In genomic region chrX:439719-440118, GRCh38 we compare ENCODE assay signal across 20 cellular contexts. TPM values are rescaled to one million over a fixed set of nuclear protein-coding genes. Genes with fewer than 3 reads are reported as not detected.
A peak's percentile ranks its signal among the peaks of the same experiment; 100 is the strongest.
DNase-seq lines count a peak whose midpoint lies in the region; ATAC-seq and TF ChIP-seq lines count a peak whose summit lies in the region.
"Had no signal": no experiment of that assay in that cellular context is flagged by ENCODE, and none has a peak within 500 bp of the region (broad histone marks: within the 10 kb centered on the region; RNA-seq: fewer than 3 reads in every experiment).

No MANE protein-coding gene starts in this region.

- H3K4me1 ChIP-seq in trophoblast cell (ENCODE audit: control insufficient read depth in 1 of 2, insufficient read depth in 2 of 2, low read length in 2 of 2) = no peaks in the 10 kb centered on the region
- H3K4me1 ChIP-seq in upper lobe of right lung = no peaks in the 10 kb centered on the region

- peaks cover 15% of the 10 kb centered on the region for H3K4me1 Mint-ChIP-seq in Calu3 (ENCODE audit: low read depth, unreplicated experiment)
- H3K4me1 Mint-ChIP-seq in endothelial cell (ENCODE audit: unreplicated experiment) = no peaks in the 10 kb centered on the region
- H3K4me1 Mint-ChIP-seq in stimulated activated effector memory CD8-positive, alpha-beta T cell treated with anti-CD3 and anti-CD28 coated beads, Interleukin-12 subunit alpha, Interleukin-12 subunit beta, amount 100 ng/mL, for 72 hours = peaks cover 22% of the 10 kb centered on the region
- H3K4me1 Mint-ChIP-seq: B cell, GM23338 had no signal

- H3K27ac Mint-ChIP-seq in Calu3 (ENCODE audit: unreplicated experiment) (peak overlapping the region; percentile 31), endothelial cell (ENCODE audit: unreplicated experiment) (peak overlapping the region; percentile 16)
- no peak overlapping the region for H3K27ac Mint-ChIP-seq in stimulated activated effector memory CD8-positive, alpha-beta T cell treated with anti-CD3 and anti-CD28 coated beads, Interleukin-12 subunit alpha, Interleukin-12 subunit beta, amount 100 ng/mL, for 72 hours
- H3K27ac Mint-ChIP-seq: B cell; CD8-positive, alpha-beta T cell; GM23338; IgD-negative memory B cell had no signal

- H3K18ac ChIP-seq in trophoblast cell (ENCODE audit: low read length) = no peak overlapping the region

- no TSS peak for BruUV-seq in Calu3 (replicated peaks; lab: Mats Ljungman, UMichigan)

- H4K12ac ChIP-seq in trophoblast cell (ENCODE audit: low read depth, low read length) = no peak overlapping the region

- DNase-seq in Calu3 = no peak
- DNase-seq in GM13976 (ENCODE audit: low spot score) = peak; percentile 6
- DNase-seq in endothelial cell (ENCODE audit: low spot score) = no peak
- no peak for DNase-seq in trophoblast cell
- no peak for DNase-seq in upper lobe of right lung
- no peak for DNase-seq in stimulated activated effector memory CD8-positive, alpha-beta T cell treated with anti-CD3 and anti-CD28 coated beads, Interleukin-12 subunit alpha, Interleukin-12 subunit beta, amount 100 ng/mL, for 72 hours (ENCODE audit: low spot score in 2 of 2)
- no peak for DNase-seq in dedifferentiated amniotic fluid mesenchymal stem cell (ENCODE audit: extremely low spot score)
- DNase-seq: CD8-positive, alpha-beta T cell; DMS 273 treated with DMSO at 0.1 percent for 48 hours; DMS53; DND-41; EL; H7; KBM-7 had no signal

- intact Hi-C loops in Calu3 (cut with micrococcal nuclease; ENCODE audit: unreplicated experiment) (no loop called here), upper lobe of right lung (cut with DNase I) (no loop called here)

- H2BK5ac ChIP-seq in trophoblast cell (ENCODE audit: low read depth, low read length, poor library complexity) = no peak overlapping the region

- no peaks in the 10 kb centered on the region for H3K79me1 ChIP-seq in trophoblast cell (ENCODE audit: low read length)

- H2AK5ac ChIP-seq in trophoblast cell (ENCODE audit: low read length) = no peak overlapping the region

- H3K14ac ChIP-seq in trophoblast cell (ENCODE audit: low read length) = no peak overlapping the region

- H3K36me3 Mint-ChIP-seq in Calu3 (ENCODE audit: insufficient read depth, unreplicated experiment) = peaks cover 6% of the 10 kb centered on the region
- peaks cover 51% of the 10 kb centered on the region for H3K36me3 Mint-ChIP-seq in endothelial cell (ENCODE audit: low read depth, unreplicated experiment)
- H3K36me3 Mint-ChIP-seq in stimulated activated effector memory CD8-positive, alpha-beta T cell treated with anti-CD3 and anti-CD28 coated beads, Interleukin-12 subunit alpha, Interleukin-12 subunit beta, amount 100 ng/mL, for 72 hours = no peaks in the 10 kb centered on the region
- H3K36me3 Mint-ChIP-seq: CD8-positive, alpha-beta T cell had no signal

- TF ChIP-seq CTCF in Calu3 (IDR thresholded peaks at IDR 0.05; ENCODE audit: unreplicated experiment) (no peak), GM13976 (IDR thresholded peaks at IDR 0.05; ENCODE audit: borderline replicate concordance, control extremely low read depth, extremely low read depth, insufficient read depth, missing control alignments) (no peak), endothelial cell (IDR thresholded peaks at IDR 0.05; ENCODE audit: unreplicated experiment) (no peak), upper lobe of right lung (IDR thresholded peaks at IDR 0.05) (no peak)

- H3K9me3 ChIP-seq in trophoblast cell (ENCODE audit: insufficient read depth, low read depth, low read length) (peaks cover 12% of the 10 kb centered on the region), upper lobe of right lung (no peaks in the 10 kb centered on the region)

- H3K27ac ChIP-seq in trophoblast cell (ENCODE audit: low read depth, low read length) = no peak overlapping the region
- H3K27ac ChIP-seq in upper lobe of right lung = no peak overlapping the region
- H3K27ac ChIP-seq: BLaER1 treated with 17β-estradiol and CSF1 and Interleukin-3, amounts not matched to agents 10 nM and 100 nM had no signal

- H4K91ac ChIP-seq in trophoblast cell (ENCODE audit: low read depth, low read length) = no peak overlapping the region

- H3K36me3 ChIP-seq in trophoblast cell (ENCODE audit: control insufficient read depth in 1 of 2, insufficient read depth in 2 of 2, low read length in 2 of 2) = no peaks in the 10 kb centered on the region
- no peaks in the 10 kb centered on the region for H3K36me3 ChIP-seq in upper lobe of right lung
- H3K36me3 ChIP-seq: BLaER1 treated with 17β-estradiol and CSF1 and Interleukin-3, amounts not matched to agents 10 nM and 100 nM had no signal

- H4K8ac ChIP-seq in trophoblast cell (ENCODE audit: low read depth, low read length) = no peak overlapping the region

- H3K79me2 ChIP-seq in trophoblast cell (ENCODE audit: control insufficient read depth, insufficient read depth, low read length, poor library complexity) = no peaks in the 10 kb centered on the region

- peak overlapping the region; percentile 94 for H3K23ac ChIP-seq in trophoblast cell (ENCODE audit: low read length)

- no peak overlapping the region for H2BK12ac ChIP-seq in trophoblast cell (ENCODE audit: low read length)

- H3K27me3 ChIP-seq in trophoblast cell (ENCODE audit: insufficient read depth, low read length) (no peaks in the 10 kb centered on the region), upper lobe of right lung (peaks cover 12% of the 10 kb centered on the region)

- no peak overlapping the region for H2BK120ac ChIP-seq in trophoblast cell (ENCODE audit: insufficient read depth, low read length, poor library complexity)

- no peak for ATAC-seq in upper lobe of right lung
- ATAC-seq in stimulated activated effector memory CD8-positive, alpha-beta T cell treated with anti-CD3 and anti-CD28 coated beads, Interleukin-12 subunit alpha, Interleukin-12 subunit beta, amount 100 ng/mL, for 72 hours = no peak
- ATAC-seq: CD8-positive, alpha-beta T cell; GM12878; GM23338; HCT116 had no signal

- H3K4ac ChIP-seq in trophoblast cell (ENCODE audit: low read depth, low read length) = no peak overlapping the region

- no CpG with 5 or more reads among the region's 9 CpGs for WGBS in trophoblast cell (ENCODE audit: extremely low coverage, insufficient coverage, insufficient read length)

- in situ Hi-C loops in GM13976 (cut with MboI; ENCODE audit: low sequenced_read_pairs, unreplicated experiment) = no loop called here

- H3K4me3 ChIP-seq in trophoblast cell (ENCODE audit: low read depth, low read length) (peak overlapping the region; percentile 54), upper lobe of right lung (no peak overlapping the region)
- H3K4me3 ChIP-seq: BLaER1 treated with 17β-estradiol and CSF1 and Interleukin-3, amounts not matched to agents 10 nM and 100 nM; GM12878; GM23338 had no signal

- CTCF ChIA-PET in Calu3 (lab: Charles Lee) = no interaction called here

- H3K9me3 Mint-ChIP-seq in Calu3 (ENCODE audit: low read depth, unreplicated experiment) (peaks cover 19% of the 10 kb centered on the region), endothelial cell (ENCODE audit: unreplicated experiment) (peaks cover 81% of the 10 kb centered on the region)
- H3K9me3 Mint-ChIP-seq in stimulated activated effector memory CD8-positive, alpha-beta T cell treated with anti-CD3 and anti-CD28 coated beads, Interleukin-12 subunit alpha, Interleukin-12 subunit beta, amount 100 ng/mL, for 72 hours = peaks cover 12% of the 10 kb centered on the region
- H3K9me3 Mint-ChIP-seq: CD8-positive, alpha-beta T cell had no signal

- H3K4me3 Mint-ChIP-seq in Calu3 (ENCODE audit: low read depth, unreplicated experiment) (no peak overlapping the region), endothelial cell (ENCODE audit: unreplicated experiment) (peak overlapping the region; percentile 14)
- no peak overlapping the region for H3K4me3 Mint-ChIP-seq in stimulated activated effector memory CD8-positive, alpha-beta T cell treated with anti-CD3 and anti-CD28 coated beads, Interleukin-12 subunit alpha, Interleukin-12 subunit beta, amount 100 ng/mL, for 72 hours
- H3K4me3 Mint-ChIP-seq: B cell; CD8-positive, alpha-beta T cell; GM23338 had no signal

- no peak overlapping the region for H3K9ac ChIP-seq in trophoblast cell (ENCODE audit: low read length)
- H3K9ac ChIP-seq: BLaER1 treated with 17β-estradiol and CSF1 and Interleukin-3, amounts not matched to agents 10 nM and 100 nM had no signal

- H3K27me3 Mint-ChIP-seq in Calu3 (ENCODE audit: unreplicated experiment) (peaks cover 53% of the 10 kb centered on the region), endothelial cell (ENCODE audit: unreplicated experiment) (peaks cover 33% of the 10 kb centered on the region)
- H3K27me3 Mint-ChIP-seq: B cell had no signal

- no peak overlapping the region for H2AFZ ChIP-seq in trophoblast cell (ENCODE audit: insufficient read depth, low read length, poor library complexity)
- H2AFZ ChIP-seq: GM23338 had no signal

- no peak overlapping the region for H3K4me2 ChIP-seq in trophoblast cell (ENCODE audit: low read length)
- H3K4me2 ChIP-seq: BLaER1 treated with 17β-estradiol and CSF1 and Interleukin-3, amounts not matched to agents 10 nM and 100 nM; GM23338 had no signal

RNA-seq across cellular contexts. Expression of gene PPP2R3B, which starts 53.0 kb away (rescaled TPM):
- total RNA-seq in Calu3 (2022) (25.4 and 26.9 TPM in 2 replicates), endothelial cell (ENCODE audit: unreplicated experiment) (44.0 TPM), upper lobe of right lung (12.8 TPM)
- 29.5 and 31.3 TPM in 2 replicates for polyA plus RNA-seq in trophoblast cell (2013)
